Comparison of ENCODE assay signal across 1 cellular context in the genomic region with DNA sequence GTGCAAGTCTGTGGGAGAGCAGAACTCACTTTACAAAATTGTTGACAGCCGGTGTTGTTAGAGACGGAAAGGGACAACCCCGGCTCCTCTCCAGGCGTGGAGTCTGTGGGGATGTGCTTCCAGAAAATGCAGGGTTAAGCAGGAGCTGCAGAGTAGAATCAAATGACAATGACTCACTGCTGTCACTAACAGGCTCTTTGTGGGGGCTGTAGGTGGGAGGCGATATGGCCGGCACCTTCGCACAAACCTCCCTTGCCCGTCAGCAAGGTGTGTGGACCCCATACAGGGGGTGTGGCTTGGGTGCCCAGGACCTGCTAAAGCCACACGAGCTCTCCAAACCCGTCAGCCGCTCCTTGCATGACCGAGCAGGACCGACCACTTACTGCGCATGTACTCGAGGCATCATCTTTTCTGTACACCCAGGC.
TF ChIP-seq lines count a peak whose summit lies in the region.

No MANE protein-coding gene starts in this region.

TF ChIP-seq in K562, 482 proteins besides CTCF, POLR2A, EP300 and RAD21:
- TF ChIP-seq NRF1 (conservative IDR thresholded peaks at IDR 0.05 in 1 of 2, IDR thresholded peaks at IDR 0.05 in 1 of 2) (peak; percentile 81 to 86), JUND (IDR thresholded peaks at IDR 0.05; ENCODE audit: borderline replicate concordance, low read depth, low read length) (peak; percentile 58; the same call in 1 of the 2 replicates), JUND (tag; IDR thresholded peaks at IDR 0.05; ENCODE audit: borderline replicate concordance, low read depth, low read length) (no peak), FOSL1 (tag; conservative IDR thresholded peaks at IDR 0.05) (peak; percentile 80), ZNF316 (IDR thresholded peaks at IDR 0.05) (no peak), MAZ (CRISPR knock-in tag; conservative IDR thresholded peaks at IDR 0.05 in 1 of 2, IDR thresholded peaks at IDR 0.05 in 1 of 2) (peak in 1 of 2 experiments; percentile 9; a peak in 2 of 4 replicates), DPF2 (IDR thresholded peaks at IDR 0.05) (0 out of 2 replicates have a peak, but pooled peaks have one; percentile 7), FOXK1 (CRISPR knock-in tag; IDR thresholded peaks at IDR 0.05; ENCODE audit: borderline replicate concordance) (0 out of 2 replicates have a peak, but pooled peaks have one; percentile 8)
- TF ChIP-seq, protein P1, sequence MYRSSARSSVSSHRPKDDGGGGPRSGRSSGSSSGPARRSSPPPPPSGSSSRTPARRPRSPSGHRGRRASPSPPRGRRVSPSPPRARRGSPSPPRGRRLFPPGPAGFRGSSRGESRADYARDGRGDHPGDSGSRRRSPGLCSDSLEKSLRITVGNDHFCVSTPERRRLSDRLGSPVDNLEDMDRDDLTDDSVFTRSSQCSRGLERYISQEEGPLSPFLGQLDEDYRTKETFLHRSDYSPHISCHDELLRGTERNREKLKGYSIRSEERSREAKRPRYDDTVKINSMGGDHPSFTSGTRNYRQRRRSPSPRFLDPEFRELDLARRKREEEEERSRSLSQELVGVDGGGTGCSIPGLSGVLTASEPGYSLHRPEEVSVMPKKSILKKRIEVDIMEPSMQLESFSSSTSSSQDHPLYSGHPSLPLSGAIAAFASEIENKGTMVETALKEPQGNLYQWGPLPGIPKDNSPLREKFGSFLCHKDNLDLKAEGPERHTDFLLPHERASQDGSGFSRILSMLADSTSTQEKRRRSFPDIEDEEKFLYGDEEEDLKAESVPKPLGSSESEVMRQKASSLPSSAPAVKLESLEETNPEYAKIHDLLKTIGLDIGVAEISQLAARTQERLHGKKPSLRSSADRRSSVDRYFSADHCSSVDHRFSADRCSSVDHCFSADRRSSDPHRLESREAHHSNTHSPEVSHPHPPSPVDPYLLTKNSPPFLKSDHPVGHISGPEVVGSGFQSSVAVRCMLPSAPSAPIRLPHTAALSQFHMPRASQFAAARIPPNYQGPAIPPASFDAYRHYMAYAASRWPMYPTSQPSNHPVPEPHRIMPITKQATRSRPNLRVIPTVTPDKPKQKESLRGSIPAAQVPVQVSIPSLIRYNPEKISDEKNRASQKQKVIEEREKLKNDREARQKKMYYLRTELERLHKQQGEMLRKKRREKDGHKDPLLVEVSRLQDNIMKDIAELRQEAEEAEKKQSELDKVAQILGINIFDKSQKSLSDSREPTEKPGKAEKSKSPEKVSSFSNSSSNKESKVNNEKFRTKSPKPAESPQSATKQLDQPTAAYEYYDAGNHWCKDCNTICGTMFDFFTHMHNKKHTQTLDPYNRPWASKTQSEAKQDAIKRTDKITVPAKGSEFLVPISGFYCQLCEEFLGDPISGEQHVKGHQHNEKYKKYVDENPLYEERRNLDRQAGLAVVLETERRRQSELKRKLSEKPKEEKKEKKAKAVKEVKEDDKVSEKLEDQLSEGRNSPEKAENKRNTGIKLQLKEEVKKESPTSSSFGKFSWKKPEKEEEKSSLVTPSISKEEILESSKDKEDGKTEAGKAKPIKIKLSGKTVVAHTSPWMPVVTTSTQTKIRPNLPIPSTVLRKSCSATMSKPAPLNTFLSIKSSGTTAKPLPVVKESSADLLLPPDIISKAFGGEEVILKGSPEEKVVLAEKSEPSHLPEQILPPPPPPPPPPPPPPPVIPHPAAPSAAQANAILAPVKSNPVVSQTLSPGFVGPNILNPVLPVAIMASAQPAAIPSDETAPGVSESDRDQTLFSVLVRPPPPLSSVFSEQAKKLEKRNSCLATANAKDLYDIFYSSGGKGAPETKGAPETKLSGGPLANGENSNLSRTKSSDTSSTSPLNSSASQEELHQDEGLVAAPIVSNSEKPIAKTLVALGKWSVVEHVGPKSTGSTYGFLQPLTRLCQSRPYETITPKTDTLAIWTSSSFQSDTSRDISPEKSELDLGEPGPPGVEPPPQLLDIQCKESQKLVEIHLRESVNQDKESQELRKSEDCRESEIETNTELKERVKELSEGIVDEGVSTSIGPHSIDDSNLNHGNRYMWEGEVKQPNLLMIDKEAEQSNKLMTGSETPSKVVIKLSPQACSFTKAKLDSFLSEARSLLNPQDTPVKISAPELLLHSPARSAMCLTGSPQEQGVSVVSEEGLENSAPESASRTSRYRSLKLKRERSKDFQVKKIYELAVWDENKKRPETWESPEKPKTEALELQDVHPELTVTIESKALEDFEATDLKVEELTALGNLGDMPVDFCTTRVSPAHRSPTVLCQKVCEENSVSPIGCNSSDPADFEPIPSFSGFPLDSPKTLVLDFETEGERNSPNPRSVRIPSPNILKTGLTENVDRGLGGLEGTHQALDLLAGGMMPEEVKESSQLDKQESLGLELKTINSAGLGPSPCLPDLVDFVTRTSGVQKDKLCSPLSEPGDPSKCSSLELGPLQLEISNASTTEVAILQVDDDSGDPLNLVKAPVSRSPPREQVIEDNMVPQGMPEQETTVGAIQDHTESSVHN (IDR thresholded peaks at IDR 0.05; ENCODE audit: borderline replicate concordance in 1 of 2, low read depth in 1 of 2), result no peak
- TF ChIP-seq, protein P2, sequence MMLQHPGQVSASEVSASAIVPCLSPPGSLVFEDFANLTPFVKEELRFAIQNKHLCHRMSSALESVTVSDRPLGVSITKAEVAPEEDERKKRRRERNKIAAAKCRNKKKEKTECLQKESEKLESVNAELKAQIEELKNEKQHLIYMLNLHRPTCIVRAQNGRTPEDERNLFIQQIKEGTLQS (IDR thresholded peaks at IDR 0.05), result peak; percentile 43
- TF ChIP-seq, protein P2 (CRISPR knock-in tag; conservative IDR thresholded peaks at IDR 0.05), result no peak
TF ChIP-seq in K562: peak in this region for 7.
